In the genomic region with DNA sequence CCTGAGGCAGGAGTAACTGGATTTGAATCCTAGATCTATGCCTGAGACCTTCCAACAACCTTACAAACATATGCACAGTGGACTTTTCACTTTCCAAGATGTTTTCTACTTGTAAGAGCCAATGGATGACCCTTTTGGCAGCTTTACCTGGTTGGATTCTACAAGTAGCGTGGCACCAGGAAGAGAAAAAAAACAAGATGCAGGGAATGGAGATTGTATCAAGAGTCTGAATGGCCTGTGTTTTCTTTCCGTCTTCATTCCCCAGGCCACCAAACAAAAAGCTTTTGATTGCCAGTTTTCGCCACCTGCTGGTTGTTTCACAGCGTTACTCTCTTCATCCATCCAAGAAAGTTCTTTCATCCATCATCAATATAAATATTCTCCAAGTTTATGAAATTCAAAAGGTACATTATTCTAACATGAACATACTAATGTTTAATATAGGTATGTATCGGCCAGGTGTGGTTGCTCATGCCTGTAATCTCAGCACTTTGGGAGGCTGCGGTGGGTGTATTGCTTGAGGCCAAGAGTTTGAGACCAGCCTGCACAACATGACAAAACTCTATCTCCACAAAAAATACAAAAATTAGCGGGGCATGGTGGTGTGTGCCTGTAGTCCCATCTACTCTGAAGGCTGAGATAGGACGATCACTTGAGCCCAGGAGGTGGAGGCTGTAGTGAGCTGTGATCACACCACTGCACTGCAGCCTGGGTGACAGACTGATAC, we compare ENCODE assay signal across 8 cellular contexts. TPM values are rescaled to one million over a fixed set of nuclear protein-coding genes. Genes with fewer than 3 reads are reported as not detected.
DNase-seq lines count a peak whose midpoint lies in the region; ATAC-seq and TF ChIP-seq lines count a peak whose summit lies in the region.

No MANE protein-coding gene starts in this region.

- H3K4me3 ChIP-seq in BJ (ENCODE audit: low read depth, low read length), result no peak overlapping the region
- H3K4me3 ChIP-seq in WERI-Rb-1 (ENCODE audit: low read depth, low read length), result no peak overlapping the region
- H3K4me3 ChIP-seq in subcutaneous abdominal adipose tissue (ENCODE audit: low read depth in 1 of 5, low read length in 5 of 5), result no peak overlapping the region

- peaks cover 0 to 32% (median 26%) of the 10 kb centered on the region in 5 donors for H3K4me1 ChIP-seq in subcutaneous abdominal adipose tissue (ENCODE audit: control insufficient read depth in 5 of 5, insufficient read depth in 5 of 5, low read length in 5 of 5)

- DNase-seq in BJ (ENCODE audit: low read depth), result no peak
- DNase-seq in NCI-H2196 treated with DMSO at 0.1 percent for 48 hours (lab: John Stamatoyannopoulos, UW; ENCODE audit: unreplicated experiment), result peak; percentile 88
- DNase-seq in WERI-Rb-1, result peak; percentile 61
- peak; percentile 83 for DNase-seq in dermis blood vessel endothelial cell
- peak; percentile 78 for DNase-seq in lung microvascular endothelial cell (ENCODE audit: low read depth in 2 of 2)

- TF ChIP-seq CTCF in BJ (IDR thresholded peaks at IDR 0.05; ENCODE audit: insufficient read depth, low read depth, low read length) (peak; percentile 80), WERI-Rb-1 (IDR thresholded peaks at IDR 0.05; ENCODE audit: low read depth, low read length) (peak; percentile 73)

- no peaks in the 10 kb centered on the region for H3K9me3 ChIP-seq in WERI-Rb-1 (ENCODE audit: severe bottlenecking)
- no peaks in the 10 kb centered on the region for H3K9me3 ChIP-seq in subcutaneous abdominal adipose tissue (ENCODE audit: control insufficient read depth in 5 of 5, low read length in 5 of 5)

- peak overlapping the region in 2 of 5 donors; percentile 17 to 51 for H3K9ac ChIP-seq in subcutaneous abdominal adipose tissue (ENCODE audit: low read length in 5 of 5)

- POLR2A ChIA-PET in BJ (lab: Charles Lee), result no interaction called here

- no peaks in the 10 kb centered on the region for H3K36me3 ChIP-seq in BJ (ENCODE audit: control insufficient read depth, insufficient read depth, low read length)
- H3K36me3 ChIP-seq in WERI-Rb-1, result no peaks in the 10 kb centered on the region
- no peaks in the 10 kb centered on the region for H3K36me3 ChIP-seq in subcutaneous abdominal adipose tissue (ENCODE audit: control insufficient read depth in 5 of 5, insufficient read depth in 5 of 5, low read length in 5 of 5)

- peaks cover 5% of the 10 kb centered on the region for H3K27me3 ChIP-seq in BJ (ENCODE audit: control insufficient read depth, insufficient read depth, low read length)
- no peaks in the 10 kb centered on the region for H3K27me3 ChIP-seq in WERI-Rb-1 (ENCODE audit: insufficient read depth, low read depth, severe bottlenecking)
- no peaks in the 10 kb centered on the region for H3K27me3 ChIP-seq in subcutaneous abdominal adipose tissue (ENCODE audit: control insufficient read depth in 5 of 5, insufficient read depth in 4 of 5, low read length in 5 of 5)

- peak; percentile 20 for ATAC-seq in GM21786 (IDR thresholded peaks at IDR 0.05; ENCODE audit: unreplicated experiment)
- no peak for ATAC-seq in HG03342 (IDR thresholded peaks at IDR 0.05; ENCODE audit: unreplicated experiment)

- CTCF ChIA-PET in BJ (lab: Yijun Ruan, JAX), result interaction anchor here (0.6 to 7.6 kb wide), 17 partner anchors 9 to 307 kb away, joined by 3 to 76 read pairs (median 5); no protein-coding TSS in a partner anchor

- no peak overlapping the region for H3K27ac ChIP-seq in WERI-Rb-1
- H3K27ac ChIP-seq in subcutaneous abdominal adipose tissue (ENCODE audit: low read depth, low read length), result peak overlapping the region; percentile 64

RNA-seq across cellular contexts. Expression of gene BCL2, which starts 3.5 kb away (rescaled TPM):
- polyA plus RNA-seq in BJ (2011; rRNA removed), result 0.15 and 0.16 TPM in 2 replicates
- 0.09 and 0.31 TPM in 2 replicates for polyA minus RNA-seq in BJ (2011; rRNA and poly(A)+ RNA removed)
- total RNA-seq in dermis blood vessel endothelial cell, result 0.88 and 1.4 TPM in 2 replicates
- total RNA-seq in lung microvascular endothelial cell, result 0.87 and 1.6 TPM in 2 replicates

RNA-seq across cellular contexts. Expression of gene KDSR, which starts 43.9 kb away (rescaled TPM):
- polyA plus RNA-seq in BJ (2011; rRNA removed), result 29.1 and 32.0 TPM in 2 replicates
- polyA minus RNA-seq in BJ (2011; rRNA and poly(A)+ RNA removed), result 29.1 and 31.4 TPM in 2 replicates
- total RNA-seq in dermis blood vessel endothelial cell, result 26.5 and 34.9 TPM in 2 replicates
- total RNA-seq in lung microvascular endothelial cell, result 10.7 and 17.7 TPM in 2 replicates
